In genomic region chr17:55344514-55344997, GRCh38 we compare ENCODE assay signal across 15 cellular contexts.
DNase-seq lines count a peak whose midpoint lies in the region; ATAC-seq, FAIRE-seq and TF ChIP-seq lines count a peak whose summit lies in the region.
"Had no signal": no experiment of that assay in that cellular context is flagged by ENCODE, and none has a peak within 500 bp of the region (broad histone marks: within the 10 kb centered on the region; RNA-seq: fewer than 3 reads in every experiment).

No MANE protein-coding gene starts in this region.

- intact Hi-C loops in K562 (cut with micrococcal nuclease): loop anchor here (10.0 kb wide), 1 partner anchor 110 kb away; no protein-coding TSS in a partner anchor

- peak; percentile 80 for FAIRE-seq in K562 (lab: Jason Lieb, UNC)
- FAIRE-seq: keratinocyte had no signal

- peak; percentile 95 for TF ChIP-seq EP300 in K562 (IDR thresholded peaks at IDR 0.05; ENCODE audit: low read length)

- no peaks in the 10 kb centered on the region for H3K9me3 ChIP-seq in CD4-positive, CD25-positive, alpha-beta regulatory T cell (ENCODE audit: control insufficient read depth in 2 of 2, low read length in 2 of 2)
- no peaks in the 10 kb centered on the region for H3K9me3 ChIP-seq in CD8-positive, alpha-beta memory T cell (ENCODE audit: low read length)
- H3K9me3 ChIP-seq in K562 (replicated peaks; ENCODE audit: control insufficient read depth, insufficient read depth, low read depth, low read length) (0 out of 2 replicates have a peak, but pooled peaks cover 2% of the 10 kb centered on the region), neural progenitor cell (ENCODE audit: low read depth) (no peaks in the 10 kb centered on the region)
- H3K9me3 ChIP-seq: BLaER1, SJCRH30 had no signal

- H2AFZ ChIP-seq in K562 (ENCODE audit: low read depth, low read length) (peak overlapping the region; percentile 65), neural progenitor cell (replicated peaks) (no peak overlapping the region)

- H3F3A ChIP-seq in neural progenitor cell (ENCODE audit: low read depth): no peaks in the 10 kb centered on the region

- H3K4me2 ChIP-seq in K562 (ENCODE audit: insufficient read depth, low read length) (peak overlapping the region; percentile 66), neural progenitor cell (no peak overlapping the region)
- H3K4me2 ChIP-seq: BLaER1 had no signal

- H3K9ac ChIP-seq in K562 (ENCODE audit: insufficient read depth in 1 of 2, low read depth in 2 of 2, low read length in 2 of 2) (peak overlapping the region in 1 of 2 experiments; percentile 57; a peak in 2 of 4 replicates), neural progenitor cell (no peak overlapping the region)
- H3K9ac ChIP-seq: BLaER1 had no signal

- in situ Hi-C loops in K562 (cut with MboI): no loop called here

- peak overlapping the region in 2 of 3 donors; percentile 48 to 62 for H3K27ac Mint-ChIP-seq in CD4-positive, CD25-positive, alpha-beta regulatory T cell
- H3K27ac Mint-ChIP-seq in CD8-positive, alpha-beta memory T cell: peak overlapping the region in 7 of 8 donors; percentile 24 to 81 (median 50)
- H3K27ac Mint-ChIP-seq in T-cell: peak overlapping the region; percentile 77 to 83
- H3K27ac Mint-ChIP-seq in neural progenitor cell: no peak overlapping the region
- H3K27ac Mint-ChIP-seq: dendritic cell treated with granulocyte-macrophage colony-stimulating factor and Interleukin-4, amounts not matched to agents 40 ng/mL and 50 ng/mL, for 4 days; memory B cell had no signal

- H3K4me1 Mint-ChIP-seq in CD4-positive, CD25-positive, alpha-beta regulatory T cell: peaks cover 19 to 47% (median 34%) of the 10 kb centered on the region in 4 donors
- peaks cover 19 to 59% (median 52%) of the 10 kb centered on the region in 3 donors for H3K4me1 Mint-ChIP-seq in CD8-positive, alpha-beta memory T cell
- peaks cover 33 to 74% (median 35%) of the 10 kb centered on the region in 3 donors for H3K4me1 Mint-ChIP-seq in T-cell
- no peaks in the 10 kb centered on the region for H3K4me1 Mint-ChIP-seq in neural progenitor cell

- H3K4me3 ChIP-seq in CD4-positive, CD25-positive, alpha-beta regulatory T cell (ENCODE audit: low read depth, low read length): peak overlapping the region; percentile 49
- no peak overlapping the region for H3K4me3 ChIP-seq in CD8-positive, alpha-beta memory T cell (ENCODE audit: low read length)
- H3K4me3 ChIP-seq in K562 (no peak overlapping the region; the same call in 1 of the 2 replicates), neural progenitor cell (no peak overlapping the region)
- H3K4me3 ChIP-seq: BLaER1, SJCRH30 had no signal

- H3K4me3 Mint-ChIP-seq in CD4-positive, CD25-positive, alpha-beta regulatory T cell: peak overlapping the region in 2 of 4 donors; percentile 1 to 29
- H3K4me3 Mint-ChIP-seq in CD8-positive, alpha-beta memory T cell: peak overlapping the region in 1 of 7 donors; percentile 10
- H3K4me3 Mint-ChIP-seq in T-cell (no peak overlapping the region), neural progenitor cell (no peak overlapping the region)
- H3K4me3 Mint-ChIP-seq: dendritic cell treated with granulocyte-macrophage colony-stimulating factor and Interleukin-4, amounts not matched to agents 40 ng/mL and 50 ng/mL, for 4 days; memory B cell had no signal

- no peaks in the 10 kb centered on the region for H3K36me3 Mint-ChIP-seq in CD4-positive, CD25-positive, alpha-beta regulatory T cell
- peaks cover 0 to 4% (median 1%) of the 10 kb centered on the region in 3 donors for H3K36me3 Mint-ChIP-seq in CD8-positive, alpha-beta memory T cell
- H3K36me3 Mint-ChIP-seq in T-cell (no peaks in the 10 kb centered on the region), neural progenitor cell (no peaks in the 10 kb centered on the region)

- H3K79me2 ChIP-seq in K562 (ENCODE audit: control insufficient read depth, insufficient read depth, low read length) (no peaks in the 10 kb centered on the region), neural progenitor cell (ENCODE audit: low read depth) (no peaks in the 10 kb centered on the region)

- no peaks in the 10 kb centered on the region for H4K20me1 ChIP-seq in K562 (replicated peaks; ENCODE audit: control insufficient read depth, insufficient read depth, low read length)
- H4K20me1 ChIP-seq in neural progenitor cell (ENCODE audit: low read depth): no peaks in the 10 kb centered on the region
- H4K20me1 ChIP-seq: BLaER1 had no signal

- TF ChIP-seq RAD21 in K562 (CRISPR knock-in tag; conservative IDR thresholded peaks at IDR 0.05 in 1 of 2, IDR thresholded peaks at IDR 0.05 in 1 of 2): no peak

- no peaks in the 10 kb centered on the region for H3K9me1 ChIP-seq in K562 (ENCODE audit: control insufficient read depth, insufficient read depth, low read length)

- BruUV-seq in K562 (replicated peaks; lab: Mats Ljungman, UMichigan): no TSS peak

- peaks cover 0 to 2% (median 0%) of the 10 kb centered on the region in 7 donors for H3K9me3 Mint-ChIP-seq in CD4-positive, CD25-positive, alpha-beta regulatory T cell
- H3K9me3 Mint-ChIP-seq in CD8-positive, alpha-beta memory T cell: peaks cover 0 to 7% (median 0%) of the 10 kb centered on the region in 5 donors
- H3K9me3 Mint-ChIP-seq in T-cell (peaks cover 0 to 5% (median 5%) of the 10 kb centered on the region in 3 donors), neural progenitor cell (peaks cover 2% of the 10 kb centered on the region)
- H3K9me3 Mint-ChIP-seq: dendritic cell treated with granulocyte-macrophage colony-stimulating factor and Interleukin-4, amounts not matched to agents 40 ng/mL and 50 ng/mL, for 4 days had no signal

- TF ChIP-seq CTCF in K562 (IDR thresholded peaks at IDR 0.05 in 2 of 3, conservative IDR thresholded peaks at IDR 0.05 in 1 of 3; ENCODE audit: insufficient read depth in 2 of 3, low read depth in 1 of 3, low read length in 3 of 3): no peak
- no peak for TF ChIP-seq CTCF in neural progenitor cell (IDR thresholded peaks at IDR 0.05)

- peaks cover 25% of the 10 kb centered on the region for H3K4me1 ChIP-seq in CD4-positive, CD25-positive, alpha-beta regulatory T cell (ENCODE audit: control insufficient read depth, insufficient read depth, low read length, poor library complexity, severe bottlenecking)
- peaks cover 13% of the 10 kb centered on the region for H3K4me1 ChIP-seq in CD8-positive, alpha-beta memory T cell (ENCODE audit: insufficient read depth, low read length)
- peaks cover 18 to 42% of the 10 kb centered on the region in 2 experiments for H3K4me1 ChIP-seq in K562 (replicated peaks in 1 of 2; ENCODE audit: control insufficient read depth in 2 of 2, insufficient read depth in 2 of 2, low read length in 2 of 2)
- no peaks in the 10 kb centered on the region for H3K4me1 ChIP-seq in neural progenitor cell
- H3K4me1 ChIP-seq: BLaER1, SJCRH30 had no signal

- CTCF ChIA-PET in CD8-positive, alpha-beta memory T cell (lab: Charles Lee): no interaction called here
- CTCF ChIA-PET in T-cell (lab: Charles Lee): interaction anchor here in 1 of 2 donors (1.4 kb wide), 1 partner anchor 351 kb away, joined by 6 read pairs; no protein-coding TSS in a partner anchor
- CTCF ChIA-PET in K562 (lab: Yijun Ruan, JAX; ENCODE audit: low intra/inter-chr PET ratio): no interaction called here

- peaks cover 7% of the 10 kb centered on the region for H3K27me3 Mint-ChIP-seq in CD4-positive, CD25-positive, alpha-beta regulatory T cell
- H3K27me3 Mint-ChIP-seq in CD8-positive, alpha-beta memory T cell: peaks cover 1 to 12% of the 10 kb centered on the region in 2 donors
- H3K27me3 Mint-ChIP-seq in T-cell (peaks cover 3 to 11% of the 10 kb centered on the region in 2 donors), neural progenitor cell (ENCODE audit: insufficient read depth, low read depth) (peaks cover 8% of the 10 kb centered on the region)

- WGBS in K562 (ENCODE audit: insufficient coverage, low coverage, missing lambda C conversion rate): 3% methylated on average over 3 of the region's 3 CpGs

- no peaks in the 10 kb centered on the region for H3K27me3 ChIP-seq in CD4-positive, CD25-positive, alpha-beta regulatory T cell (ENCODE audit: control insufficient read depth, insufficient read depth, low read length)
- H3K27me3 ChIP-seq in CD8-positive, alpha-beta memory T cell (ENCODE audit: insufficient read depth, low read length, poor library complexity, severe bottlenecking): no peaks in the 10 kb centered on the region
- H3K27me3 ChIP-seq in K562 (ENCODE audit: control insufficient read depth in 2 of 2, insufficient read depth in 2 of 2, low read length in 2 of 2): no peaks in the 10 kb centered on the region
- H3K27me3 ChIP-seq in neural progenitor cell: no peaks in the 10 kb centered on the region
- H3K27me3 ChIP-seq: BLaER1, SJCRH30 had no signal

- no peak for TF ChIP-seq POLR2A in K562 (conservative IDR thresholded peaks at IDR 0.05)

- POLR2A ChIA-PET in CD8-positive, alpha-beta memory T cell (lab: Charles Lee): no interaction called here
- POLR2A ChIA-PET in T-cell (lab: Charles Lee): no interaction called here
- POLR2A ChIA-PET in K562 (lab: Yijun Ruan, JAX): interaction anchor here (0.7 to 1.9 kb wide), 2 partner anchors 10 to 71 kb away, joined by 3 to 6 read pairs; no protein-coding TSS in a partner anchor

- ATAC-seq in CD4-positive, CD25-positive, alpha-beta regulatory T cell (ENCODE audit: low read depth in 2 of 2): peak; percentile 81 to 84
- peak; percentile 53 to 72 (median 70) for ATAC-seq in T-cell (replicated peaks in 1 of 4)
- peak; percentile 88 for ATAC-seq in K562
- ATAC-seq in GM21515 (IDR thresholded peaks at IDR 0.05; ENCODE audit: unreplicated experiment): no peak

- DNase-seq in CD4-positive, CD25-positive, alpha-beta regulatory T cell: peak in 1 of 3 donors; percentile 96
- DNase-seq in CD8-positive, alpha-beta memory T cell: no peak
- DNase-seq in T-cell (peak in 1 of 34 experiments; percentile 1), K562 (ENCODE audit: extremely low read depth in 1 of 4, low spot score in 3 of 4) (peak; percentile 79 to 89 (median 82)), foreskin melanocyte (no peak), neural progenitor cell (ENCODE audit: low spot score) (no peak)
- DNase-seq: SJCRH30; stimulated activated CD4-positive, alpha-beta T cell treated with anti-CD3 and anti-CD28 coated beads, Interleukin-2, amount 100 ng/mL, for 24 hours; WERI-Rb-1 had no signal

- no peaks in the 10 kb centered on the region for H3K36me3 ChIP-seq in CD4-positive, CD25-positive, alpha-beta regulatory T cell (ENCODE audit: control insufficient read depth, insufficient read depth, low read length)
- H3K36me3 ChIP-seq in CD8-positive, alpha-beta memory T cell (ENCODE audit: insufficient read depth, low read length): no peaks in the 10 kb centered on the region
- H3K36me3 ChIP-seq in K562 (ENCODE audit: control insufficient read depth, insufficient read depth, low read length): no peaks in the 10 kb centered on the region
- no peaks in the 10 kb centered on the region for H3K36me3 ChIP-seq in neural progenitor cell
- H3K36me3 ChIP-seq: BLaER1, SJCRH30, WERI-Rb-1 had no signal

- H3K27ac ChIP-seq in CD4-positive, CD25-positive, alpha-beta regulatory T cell (ENCODE audit: insufficient read depth, low read length, poor library complexity, severe bottlenecking): no peak overlapping the region
- H3K27ac ChIP-seq in CD8-positive, alpha-beta memory T cell (ENCODE audit: low read depth, low read length): peak overlapping the region; percentile 36
- peak overlapping the region; percentile 81 for H3K27ac ChIP-seq in K562 (ENCODE audit: extremely low read depth, low read depth, low read length)
- H3K27ac ChIP-seq in neural progenitor cell: no peak overlapping the region
- H3K27ac ChIP-seq: BLaER1, HL-60, SJCRH30, WERI-Rb-1 had no signal

TF ChIP-seq in K562, 482 proteins besides CTCF, POLR2A, EP300 and RAD21 (continues in another document):
- no peak for TF ChIP-seq CAMTA2 (CRISPR knock-in tag; conservative IDR thresholded peaks at IDR 0.05)

Comparison
In these comparisons a context has a peak if more than half of its experiments do, and no peak if none do; other contexts are left out.
1. DNase-seq: peak in K562 (4 of 4); none in CD8-positive, alpha-beta memory T cell (0 of 5), foreskin melanocyte (single experiment) and neural progenitor cell (single experiment).
2. H3K27ac ChIP-seq: peak in CD8-positive, alpha-beta memory T cell (single experiment) and K562 (single experiment); none in CD4-positive, CD25-positive, alpha-beta regulatory T cell (single experiment) and neural progenitor cell (single experiment).